ENCODE assay signal across 2 cellular contexts in the genomic region with DNA sequence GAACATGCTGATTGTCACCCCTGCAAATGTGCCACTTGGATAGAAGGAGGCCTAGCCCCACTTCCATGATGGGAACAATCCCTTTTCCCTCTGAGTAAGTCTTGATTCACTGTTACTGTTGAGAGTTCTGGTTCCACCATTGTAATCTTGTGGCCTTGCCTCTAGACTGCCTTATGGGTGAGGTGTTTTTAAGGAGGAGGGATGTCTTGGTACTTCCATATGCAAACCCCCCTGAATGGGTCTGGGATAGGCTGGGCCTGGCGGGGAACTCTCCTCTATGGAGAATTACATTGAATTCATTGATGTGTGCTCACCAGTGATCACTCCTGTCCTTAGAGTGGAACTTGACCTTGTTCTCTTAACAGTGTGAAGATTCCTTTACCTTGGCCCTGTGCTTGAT.
TF ChIP-seq lines count a peak whose summit lies in the region.

No MANE protein-coding gene starts in this region.

TF ChIP-seq in SK-N-SH, 30 proteins besides CTCF, POLR2A, EP300 and RAD21 (continued from another document):
- TF ChIP-seq USF2 (IDR thresholded peaks at IDR 0.05; ENCODE audit: borderline replicate concordance, low read depth, low read length) (no peak), ZBTB33 (IDR thresholded peaks at IDR 0.05; ENCODE audit: borderline replicate concordance, low read depth) (no peak), GABPA (IDR thresholded peaks at IDR 0.05; ENCODE audit: low read depth) (no peak), MEF2A (IDR thresholded peaks at IDR 0.05; ENCODE audit: borderline replicate concordance, low read depth) (no peak), MXI1 (IDR thresholded peaks at IDR 0.05; ENCODE audit: low read depth, low read length) (no peak), USF1 (IDR thresholded peaks at IDR 0.05; ENCODE audit: borderline replicate concordance, low read depth) (no peak)

TF ChIP-seq in SK-N-SH treated with all-trans-retinoic acid at 6 μM for 48 hours, 23 proteins besides CTCF, POLR2A, EP300 and RAD21 (continued from another document):
- TF ChIP-seq TSHZ2 (CRISPR knock-in tag; IDR thresholded peaks at IDR 0.05), result no peak
- TF ChIP-seq BACH2 (CRISPR knock-in tag; IDR thresholded peaks at IDR 0.05; ENCODE audit: borderline replicate concordance), result no peak
- no peak for TF ChIP-seq PPARA (CRISPR knock-in tag; IDR thresholded peaks at IDR 0.05; ENCODE audit: borderline replicate concordance)
- TF ChIP-seq TCF4 (CRISPR knock-in tag; IDR thresholded peaks at IDR 0.05; ENCODE audit: borderline replicate concordance), result no peak
